11 cellular contexts compared by ENCODE assay signal in the genomic region with DNA sequence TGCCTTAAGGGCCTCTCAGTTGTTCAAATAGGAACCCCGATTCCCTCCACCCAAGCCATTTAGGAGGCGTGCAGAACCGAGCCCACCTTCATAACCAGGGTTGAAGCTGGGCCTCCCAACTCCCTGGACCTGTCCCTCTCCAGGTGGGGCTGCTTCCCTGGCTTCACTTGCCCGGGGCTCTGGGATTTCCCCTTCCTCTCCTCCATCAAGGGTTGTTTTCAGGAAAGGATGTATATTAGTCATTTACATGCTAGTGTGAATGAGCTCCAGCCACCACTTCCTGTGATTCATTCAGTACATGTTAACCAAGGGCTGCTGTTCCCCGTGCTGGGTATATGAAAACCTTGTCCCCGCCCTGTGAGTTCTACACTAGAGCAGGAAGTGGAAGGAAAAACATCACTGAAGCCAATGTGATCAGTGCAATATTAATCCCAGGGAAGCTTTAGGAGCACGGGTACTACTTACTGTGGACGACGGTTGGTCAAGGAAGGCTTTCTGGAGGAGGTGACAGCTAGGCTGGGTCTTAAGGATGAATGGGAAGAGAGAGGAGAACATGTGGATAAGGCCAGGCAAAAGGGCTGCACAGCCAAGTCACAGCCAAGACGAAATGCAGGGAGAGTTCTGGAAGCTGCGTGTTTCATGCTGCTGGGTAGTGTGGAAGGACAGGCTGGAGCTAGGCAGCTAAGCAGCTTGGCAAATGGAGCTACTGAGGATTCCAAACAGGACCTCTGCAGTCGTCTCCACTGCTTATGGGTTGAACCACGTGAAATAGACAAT.
A peak's percentile ranks its signal among the peaks of the same experiment; 100 is the strongest.
DNase-seq lines count a peak whose midpoint lies in the region; ATAC-seq and TF ChIP-seq lines count a peak whose summit lies in the region.
"Had no signal": no experiment of that assay in that cellular context is flagged by ENCODE, and none has a peak within 500 bp of the region (broad histone marks: within the 10 kb centered on the region; RNA-seq: fewer than 3 reads in every experiment).

No MANE protein-coding gene starts in this region.

- in situ Hi-C loops in ACHN (cut with HindIII; ENCODE audit: low pct_ligation_motif_present, low pct_unique_long_range_greater_than_20kb, low sequenced_read_pairs): no loop called here

- DNase-seq in ACHN: peak; percentile 94
- DNase-seq in HT-29 (ENCODE audit: low spot score): peak; percentile 94
- DNase-seq in activated T-cell treated with anti-CD3 and anti-CD28 coated beads, Interleukin-2, amount 50 U/mL, for 48 hours: peak; percentile 59 to 60
- DNase-seq in left lung: no peak
- DNase-seq in nucleus accumbens (lab: John Stamatoyannopoulos, UW): no peak
- DNase-seq in effector memory CD8-positive, alpha-beta T cell: no peak
- DNase-seq in iPS-NIHi11 (ENCODE audit: low spot score): no peak
- DNase-seq: DND-41; effector CD8-positive, alpha-beta T cell; SHP77 treated with DMSO at 0.1 percent for 48 hours had no signal

- peak; percentile 41 for ATAC-seq in left lung
- ATAC-seq in HG03439 (IDR thresholded peaks at IDR 0.05; ENCODE audit: unreplicated experiment): no peak
- ATAC-seq in effector memory CD8-positive, alpha-beta T cell (replicated peaks): no peak

- TF ChIP-seq CTCF in left lung (IDR thresholded peaks at IDR 0.05): no peak

- H3K36me3 ChIP-seq in left lung: no peaks in the 10 kb centered on the region

- intact Hi-C loops in left lung (cut with DNase I): no loop called here

- H3K27ac ChIP-seq in left lung: peak overlapping the region in 1 of 2 donors; percentile 0

- no peak overlapping the region for H3K4me3 Mint-ChIP-seq in effector memory CD8-positive, alpha-beta T cell

- peaks cover 0 to 5% of the 10 kb centered on the region in 2 donors for H3K4me1 Mint-ChIP-seq in effector memory CD8-positive, alpha-beta T cell (ENCODE audit: low read depth in 2 of 2)

- H3K9me3 ChIP-seq in left lung: no peaks in the 10 kb centered on the region

- H3K9me3 Mint-ChIP-seq in effector memory CD8-positive, alpha-beta T cell: peaks cover 0 to 2% of the 10 kb centered on the region in 2 donors

- H3K27me3 Mint-ChIP-seq in effector memory CD8-positive, alpha-beta T cell: peaks cover 7 to 52% of the 10 kb centered on the region in 2 donors

- H3K27me3 ChIP-seq in left lung: peaks cover 0 to 10% of the 10 kb centered on the region in 2 donors

- H3K4me1 ChIP-seq in left lung: no peaks in the 10 kb centered on the region

- no peaks in the 10 kb centered on the region for H3K36me3 Mint-ChIP-seq in effector memory CD8-positive, alpha-beta T cell (ENCODE audit: insufficient read depth)

- H3K27ac Mint-ChIP-seq in effector memory CD8-positive, alpha-beta T cell: no peak overlapping the region

- H3K4me3 ChIP-seq in left lung: no peak overlapping the region

Comparison
In these comparisons a context has a peak if more than half of its experiments do, and no peak if none do; other contexts are left out.
1. DNase-seq: peak in ACHN (single experiment), HT-29 (single experiment) and activated T-cell treated with anti-CD3 and anti-CD28 coated beads, Interleukin-2, amount 50 U/mL, for 48 hours (2 of 2); none in left lung (0 of 2), nucleus accumbens (0 of 56), effector memory CD8-positive, alpha-beta T cell (0 of 3) and iPS-NIHi11 (single experiment).